In genomic region chr17:76155988-76156661, GRCh38 we compare ENCODE assay signal across 27 cellular contexts. TPM values are rescaled to one million over a fixed set of nuclear protein-coding genes. Genes with fewer than 3 reads are reported as not detected.
DNase-seq lines count a peak whose midpoint lies in the region; ATAC-seq and TF ChIP-seq lines count a peak whose summit lies in the region.
"Had no signal": no experiment of that assay in that cellular context is flagged by ENCODE, and none has a peak within 500 bp of the region (broad histone marks: within the 10 kb centered on the region; RNA-seq: fewer than 3 reads in every experiment).

No MANE protein-coding gene starts in this region.

- ATAC-seq in mucosa of descending colon = peak; percentile 91
- ATAC-seq in HG03565 (IDR thresholded peaks at IDR 0.05; ENCODE audit: unreplicated experiment) = no peak
- ATAC-seq: natural killer cell treated with Interleukin-12 subunit alpha and Interleukin-12 subunit beta and Interleukin-15 and Interleukin-18, amount 100 ng/mL, for 72 hours; stimulated activated naive CD8-positive, alpha-beta T cell treated with anti-CD3 and anti-CD28 coated beads, Interleukin-15, amount 100 ng/mL, for 72 hours; T-helper 17 cell had no signal

- H3K9me3 ChIP-seq in mucosa of descending colon = no peaks in the 10 kb centered on the region
- H3K9me3 ChIP-seq: vagina had no signal

- DNase-seq in NCI-H146 (lab: John Stamatoyannopoulos, UW) (peak; percentile 28), NCI-H146 treated with DMSO at 0.1 percent for 48 hours (lab: John Stamatoyannopoulos, UW; ENCODE audit: unreplicated experiment) (no peak), COLO668 (lab: John Stamatoyannopoulos, UW; ENCODE audit: unreplicated experiment) (peak; percentile 56), dermis microvascular lymphatic vessel endothelial cell (ENCODE audit: low read depth in 2 of 2) (peak; percentile 13 to 18), mucosa of descending colon (peak in 1 of 3 donors; percentile 47), T-helper 9 cell (no peak), NCI-H1092 treated with DMSO at 0.1 percent for 48 hours (lab: John Stamatoyannopoulos, UW) (no peak)
- DNase-seq: activated CD4-positive, alpha-beta T cell treated with anti-CD3 and anti-CD28 coated beads for 4 hours; activated naive CD8-positive, alpha-beta T cell treated with anti-CD3 and anti-CD28 coated beads, Interleukin-2, amount 10 ng/mL, durations not matched to agents 7 days and 5 days; CD4-positive, alpha-beta memory T cell; central memory CD4-positive, alpha-beta T cell; DMS153; hypothalamus; left ventricle myocardium superior; NCI-H1048; NCI-H2029; NCI-H345; stimulated activated naive CD8-positive, alpha-beta T cell treated with anti-CD3 and anti-CD28 coated beads, Interleukin-15, amount 100 ng/mL, for 72 hours; T-helper 17 cell had no signal

- no peaks in the 10 kb centered on the region for H3K36me3 ChIP-seq in mucosa of descending colon (ENCODE audit: low read depth)
- H3K36me3 ChIP-seq: vagina had no signal

- no peak overlapping the region for H3K4me3 ChIP-seq in mucosa of descending colon
- H3K4me3 ChIP-seq: skin epidermis, vagina had no signal

- intact Hi-C loops in mucosa of descending colon (cut with DNase I, micrococcal nuclease) = no loop called here

- peaks cover 3% of the 10 kb centered on the region for H3K4me1 ChIP-seq in mucosa of descending colon (ENCODE audit: low read depth)
- H3K4me1 ChIP-seq: vagina had no signal

- TF ChIP-seq CTCF in mucosa of descending colon (IDR thresholded peaks at IDR 0.05) = no peak

RNA-seq across cellular contexts. Expression of gene FOXJ1, which starts 15.1 kb away (rescaled TPM):
- not detected in 2 replicates for total RNA-seq in dermis microvascular lymphatic vessel endothelial cell
- 1 to 10 TPM in 1 of 3 donors, under 1 TPM in 2; 0.16 to 2.2 (median 0.52) TPM for total RNA-seq in mucosa of descending colon
- total RNA-seq: fibroblast of lung, H4, left ventricle myocardium superior, OCI-LY7, osteoblast, vagina had no signal

RNA-seq across cellular contexts. Expression of gene EXOC7, which starts 52.5 kb away (rescaled TPM):
- total RNA-seq in dermis microvascular lymphatic vessel endothelial cell (58.8 and 89.9 TPM in 2 replicates), mucosa of descending colon (100 to 1,000 TPM in 2 of 3 donors, 10 to 100 TPM in 1; 91.0 to 145 (median 142) TPM)

Comparison
In these comparisons a context has a peak if more than half of its experiments do, and no peak if none do; other contexts are left out.
1. DNase-seq: peak in NCI-H146 (single experiment), COLO668 (single experiment) and dermis microvascular lymphatic vessel endothelial cell (2 of 2); none in NCI-H146 treated with DMSO at 0.1 percent for 48 hours (single experiment), T-helper 9 cell (single experiment) and NCI-H1092 treated with DMSO at 0.1 percent for 48 hours (single experiment).